ENCODE assay signal across 14 cellular contexts in genomic region chr11:12123799-12124198, GRCh38. TPM values are rescaled to one million over a fixed set of nuclear protein-coding genes. Genes with fewer than 3 reads are reported as not detected.
DNase-seq lines count a peak whose midpoint lies in the region; TF ChIP-seq lines count a peak whose summit lies in the region.
"Had no signal": no experiment of that assay in that cellular context is flagged by ENCODE, and none has a peak within 500 bp of the region (broad histone marks: within the 10 kb centered on the region; RNA-seq: fewer than 3 reads in every experiment).

No MANE protein-coding gene starts in this region.

- CTCF ChIA-PET in AG04450 (lab: Charles Lee), result interaction anchor here (1.0 kb wide), 2 partner anchors 38 to 112 kb away, joined by 3 to 4 read pairs; no protein-coding TSS in a partner anchor

- POLR2A ChIA-PET in AG04450 (lab: Yijun Ruan, JAX), result interaction anchor here (0.6 kb wide), 1 partner anchor 36 kb away, joined by 3 read pairs; no protein-coding TSS in a partner anchor

- no peak for TF ChIP-seq CTCF in AG04450 (IDR thresholded peaks at IDR 0.05; ENCODE audit: low read depth, low read length)
- no peak for TF ChIP-seq CTCF in MM.1S (IDR thresholded peaks at IDR 0.05; ENCODE audit: low read length)

- H3F3A ChIP-seq in MM.1S (ENCODE audit: insufficient read depth, low read length), result no peaks in the 10 kb centered on the region

- peaks cover 17% of the 10 kb centered on the region for H3K36me3 Mint-ChIP-seq in dendritic cell treated with granulocyte-macrophage colony-stimulating factor and Interleukin-4, amounts not matched to agents 40 ng/mL and 50 ng/mL, for 4 days (ENCODE audit: low read depth)

- H3K9me3 ChIP-seq in AG04450 (ENCODE audit: control insufficient read depth, insufficient read depth, low read length) (no peaks in the 10 kb centered on the region), MM.1S (replicated peaks; ENCODE audit: insufficient read depth, low read length) (no peaks in the 10 kb centered on the region), muscle layer of duodenum (ENCODE audit: control insufficient read depth in 1 of 2, low read length in 2 of 2) (no peaks in the 10 kb centered on the region)
- H3K9me3 ChIP-seq: SJSA1 had no signal

- H3K9ac ChIP-seq in MM.1S (ENCODE audit: low read length), result no peak overlapping the region

- H3K4me1 ChIP-seq in MM.1S (ENCODE audit: low read length) (no peaks in the 10 kb centered on the region), muscle layer of duodenum (ENCODE audit: control insufficient read depth in 1 of 2, insufficient read depth in 2 of 2, low read length in 2 of 2) (peaks cover 4 to 50% of the 10 kb centered on the region in 2 donors)

- no peaks in the 10 kb centered on the region for H3K79me2 ChIP-seq in MM.1S (ENCODE audit: low read length)

- H3K27ac ChIP-seq in AG04450 (ENCODE audit: low read depth, low read length) (peak overlapping the region; percentile 67), MM.1S (ENCODE audit: low read length) (no peak overlapping the region), muscle layer of duodenum (ENCODE audit: low read length) (peak overlapping the region; percentile 1)
- H3K27ac ChIP-seq: VCaP had no signal

- H3K4me3 Mint-ChIP-seq in dendritic cell treated with granulocyte-macrophage colony-stimulating factor and Interleukin-4, amounts not matched to agents 40 ng/mL and 50 ng/mL, for 4 days, result no peak overlapping the region

- H3K36me3 ChIP-seq in MM.1S (replicated peaks; ENCODE audit: insufficient read depth, low read length) (no peaks in the 10 kb centered on the region), muscle layer of duodenum (ENCODE audit: control insufficient read depth in 1 of 2, insufficient read depth in 2 of 2, low read length in 2 of 2) (no peaks in the 10 kb centered on the region)
- H3K36me3 ChIP-seq: SJSA1 had no signal

- intact Hi-C loops in dendritic cell treated with granulocyte-macrophage colony-stimulating factor and Interleukin-4, amounts not matched to agents 40 ng/mL and 50 ng/mL, for 4 days (cut with micrococcal nuclease), result loop anchor here (5.0 kb wide), 1 partner anchor 34 kb away; no protein-coding TSS in a partner anchor
- intact Hi-C loops in head of caudate nucleus (cut with DNase I), result no loop called here

- H3K9me2 ChIP-seq in MM.1S (replicated peaks; ENCODE audit: insufficient read depth, low read length), result no peaks in the 10 kb centered on the region

- H3K4me3 ChIP-seq in AG04450 (ENCODE audit: low read depth, low read length) (no peak overlapping the region), MM.1S (ENCODE audit: low read length) (no peak overlapping the region), muscle layer of duodenum (ENCODE audit: low read depth in 1 of 2, low read length in 2 of 2) (no peak overlapping the region)
- H3K4me3 ChIP-seq: SJSA1 had no signal

- DNase-seq in AG04450 (ENCODE audit: low read depth, low spot score), result no peak
- peak; percentile 29 for DNase-seq in MM.1S
- no peak for DNase-seq in retina
- DNase-seq in head of caudate nucleus, result no peak
- no peak for DNase-seq in NCI-H82 treated with DMSO at 0.1 percent for 48 hours (lab: John Stamatoyannopoulos, UW; ENCODE audit: unreplicated experiment)
- DNase-seq in AG20443 (ENCODE audit: low spot score), result no peak
- DNase-seq: effector memory CD4-positive, alpha-beta T cell; hippocampal formation; NCI-H146; stimulated activated CD4-positive, alpha-beta T cell treated with anti-CD3 and anti-CD28 coated beads, Interleukin-15, amount 100 ng/mL, for 24 hours had no signal

- peak overlapping the region; percentile 85 for H3K27ac Mint-ChIP-seq in dendritic cell treated with granulocyte-macrophage colony-stimulating factor and Interleukin-4, amounts not matched to agents 40 ng/mL and 50 ng/mL, for 4 days

- H3K9me3 Mint-ChIP-seq in dendritic cell treated with granulocyte-macrophage colony-stimulating factor and Interleukin-4, amounts not matched to agents 40 ng/mL and 50 ng/mL, for 4 days, result no peaks in the 10 kb centered on the region

- peaks cover 92% of the 10 kb centered on the region for H3K4me1 Mint-ChIP-seq in dendritic cell treated with granulocyte-macrophage colony-stimulating factor and Interleukin-4, amounts not matched to agents 40 ng/mL and 50 ng/mL, for 4 days (ENCODE audit: low read depth)

- H3K27me3 ChIP-seq in AG04450 (ENCODE audit: control insufficient read depth, insufficient read depth, low read length) (no peaks in the 10 kb centered on the region), MM.1S (replicated peaks; ENCODE audit: insufficient read depth, low read length) (no peaks in the 10 kb centered on the region), muscle layer of duodenum (ENCODE audit: low read depth, low read length) (no peaks in the 10 kb centered on the region)
- H3K27me3 ChIP-seq: SJSA1 had no signal

- H3K4me2 ChIP-seq in MM.1S (ENCODE audit: low read depth, low read length), result no peak overlapping the region

- H2AFZ ChIP-seq in MM.1S (ENCODE audit: low read length), result no peak overlapping the region

- no peaks in the 10 kb centered on the region for H3K27me3 Mint-ChIP-seq in dendritic cell treated with granulocyte-macrophage colony-stimulating factor and Interleukin-4, amounts not matched to agents 40 ng/mL and 50 ng/mL, for 4 days

- H4K20me1 ChIP-seq in MM.1S (ENCODE audit: insufficient read depth, low read length), result no peaks in the 10 kb centered on the region

RNA-seq across cellular contexts. Expression of gene MICAL2, which starts 13.4 kb away (rescaled TPM):
- 171 and 222 TPM in 2 replicates for polyA plus RNA-seq in AG04450 (2011; rRNA removed)
- 389 and 460 TPM in 2 replicates for polyA minus RNA-seq in AG04450 (2011; rRNA and poly(A)+ RNA removed)
